21 cellular contexts compared by ENCODE assay signal in the genomic region with DNA sequence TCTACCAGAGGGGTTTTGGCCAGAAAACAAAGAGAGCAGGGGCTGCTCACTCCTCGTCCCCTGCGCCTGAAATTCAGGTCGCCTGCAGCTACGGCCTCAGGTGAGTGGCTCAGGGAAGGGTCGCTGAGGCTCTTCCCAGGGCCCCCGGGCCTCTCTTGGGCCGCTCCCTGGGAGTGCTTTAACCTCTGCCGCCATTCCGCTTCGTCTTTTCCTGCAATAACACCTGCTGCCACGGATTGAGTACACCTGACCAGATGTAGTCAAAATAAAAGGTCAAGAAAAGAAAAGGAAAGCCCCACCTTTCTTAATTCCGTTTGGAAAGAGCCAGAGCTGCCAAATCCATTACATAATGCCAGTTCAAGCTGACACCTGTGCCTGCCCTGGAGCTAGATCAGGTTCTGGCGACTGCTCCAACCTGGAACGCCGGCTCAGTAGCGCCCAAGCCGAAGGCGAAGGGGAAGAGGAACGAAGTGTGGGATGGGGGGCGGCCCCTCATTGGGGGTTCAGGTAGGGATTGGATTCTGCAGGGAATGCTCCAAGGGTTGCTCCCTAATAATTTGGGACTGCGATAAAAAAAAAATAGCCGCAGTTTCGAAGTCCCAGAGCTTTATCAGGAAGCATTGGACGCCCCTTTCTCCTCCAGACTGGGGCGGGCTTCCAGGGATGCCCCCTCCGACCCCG.
A peak's percentile ranks its signal among the peaks of the same experiment; 100 is the strongest.
DNase-seq lines count a peak whose midpoint lies in the region; ATAC-seq and TF ChIP-seq lines count a peak whose summit lies in the region.
"Had no signal": no experiment of that assay in that cellular context is flagged by ENCODE, and none has a peak within 500 bp of the region (broad histone marks: within the 10 kb centered on the region; RNA-seq: fewer than 3 reads in every experiment).

No MANE protein-coding gene starts in this region.

- H3K4me3 Mint-ChIP-seq in T-helper 17 cell (no peak overlapping the region), neural progenitor cell (peak overlapping the region; percentile 36)
- H3K4me3 Mint-ChIP-seq: activated naive CD4-positive, alpha-beta T cell treated with anti-CD3 and anti-CD28 coated beads, Interleukin-2, amount 10 ng/mL, durations not matched to agents 7 days and 5 days; dendritic cell treated with granulocyte-macrophage colony-stimulating factor and Interleukin-4, amounts not matched to agents 40 ng/mL and 50 ng/mL, for 4 days had no signal

- H3K9me3 ChIP-seq in T-helper 17 cell (ENCODE audit: control insufficient read depth, low read length, poor library complexity, severe bottlenecking) (peaks cover 3% of the 10 kb centered on the region), neural progenitor cell (ENCODE audit: low read depth) (no peaks in the 10 kb centered on the region)
- H3K9me3 ChIP-seq: body of pancreas, left lung, neutrophil had no signal

- no peaks in the 10 kb centered on the region for H3K9me3 Mint-ChIP-seq in neural progenitor cell
- H3K9me3 Mint-ChIP-seq: activated naive CD4-positive, alpha-beta T cell treated with anti-CD3 and anti-CD28 coated beads, Interleukin-2, amount 10 ng/mL, durations not matched to agents 7 days and 5 days; dendritic cell treated with granulocyte-macrophage colony-stimulating factor and Interleukin-4, amounts not matched to agents 40 ng/mL and 50 ng/mL, for 4 days had no signal

- no peak overlapping the region for H2AFZ ChIP-seq in neural progenitor cell (replicated peaks)

- no peak overlapping the region for H3K4me2 ChIP-seq in neural progenitor cell
- H3K4me2 ChIP-seq: KMS-11 had no signal

- H3K27me3 ChIP-seq in neural progenitor cell, result peaks cover 100% of the 10 kb centered on the region

- no peak overlapping the region for H3K4me3 ChIP-seq in neural progenitor cell
- H3K4me3 ChIP-seq: body of pancreas, left lung, spleen had no signal

- no peaks in the 10 kb centered on the region for H3K36me3 ChIP-seq in neural progenitor cell
- H3K36me3 ChIP-seq: left lung, neutrophil, spleen had no signal

- peak overlapping the region; percentile 84 for H3K27ac Mint-ChIP-seq in T-helper 17 cell
- no peak overlapping the region for H3K27ac Mint-ChIP-seq in neural progenitor cell
- H3K27ac Mint-ChIP-seq: dendritic cell treated with granulocyte-macrophage colony-stimulating factor and Interleukin-4, amounts not matched to agents 40 ng/mL and 50 ng/mL, for 4 days had no signal

- no peak overlapping the region for H3K27ac ChIP-seq in neural progenitor cell
- H3K27ac ChIP-seq: body of pancreas, epithelial cell of prostate, KMS-11, left lung, neutrophil, spleen had no signal

- H3K9ac ChIP-seq in neural progenitor cell, result no peak overlapping the region
- H3K9ac ChIP-seq: KMS-11 had no signal

- H3K36me3 Mint-ChIP-seq in T-helper 17 cell (ENCODE audit: low read depth) (peaks cover 4% of the 10 kb centered on the region), neural progenitor cell (no peaks in the 10 kb centered on the region)

- DNase-seq in G401 (ENCODE audit: low spot score) (peak; percentile 90), T-helper 17 cell (no peak), globus pallidus (ENCODE audit: low spot score) (peak; percentile 1), neural progenitor cell (ENCODE audit: low spot score) (no peak), DMS53 (lab: John Stamatoyannopoulos, UW) (no peak), NCI-H1092 (lab: John Stamatoyannopoulos, UW) (no peak), T-helper 2 cell (no peak)
- DNase-seq: activated CD4-positive, alpha-beta T cell treated with anti-CD3 and anti-CD28 coated beads for 48 hours; activated naive CD4-positive, alpha-beta T cell treated with anti-CD3 and anti-CD28 coated beads, Interleukin-2, amount 10 ng/mL, durations not matched to agents 7 days and 5 days; activated T-cell treated with anti-CD3 and anti-CD28 coated beads for 4 hours; DMS153; foreskin fibroblast; NCI-H524 treated with DMSO at 0.1 percent for 48 hours; spleen had no signal

- peaks cover 15% of the 10 kb centered on the region for H3K4me1 ChIP-seq in neural progenitor cell

- peaks cover 17% of the 10 kb centered on the region for H3F3A ChIP-seq in neural progenitor cell (ENCODE audit: low read depth)

- in situ Hi-C loops in G401 (cut with HindIII; ENCODE audit: low sequenced_read_pairs), result loop anchor here (25.0 kb wide), 1 partner anchor 552 kb away; no protein-coding TSS in a partner anchor

- ATAC-seq in T-helper 17 cell (no peak), GM21447 (IDR thresholded peaks at IDR 0.05; ENCODE audit: unreplicated experiment) (no peak)
- ATAC-seq: body of pancreas, left lung had no signal

- H3K79me2 ChIP-seq in neural progenitor cell (ENCODE audit: low read depth), result no peaks in the 10 kb centered on the region

- no peak for TF ChIP-seq CTCF in neural progenitor cell (IDR thresholded peaks at IDR 0.05)

- H3K27me3 Mint-ChIP-seq in T-helper 17 cell (peaks cover 95% of the 10 kb centered on the region), neural progenitor cell (ENCODE audit: insufficient read depth, low read depth) (peaks cover 95% of the 10 kb centered on the region)

- H3K4me1 Mint-ChIP-seq in T-helper 17 cell (peaks cover 18% of the 10 kb centered on the region), neural progenitor cell (peaks cover 40% of the 10 kb centered on the region)

- peaks cover 96% of the 10 kb centered on the region for H4K20me1 ChIP-seq in neural progenitor cell (ENCODE audit: low read depth)

Comparison
In these comparisons a context has a peak if more than half of its experiments do, and no peak if none do; other contexts are left out.
1. DNase-seq: peak in G401 (single experiment) and globus pallidus (single experiment); none in T-helper 17 cell (0 of 3), neural progenitor cell (single experiment), DMS53 (single experiment), NCI-H1092 (single experiment) and T-helper 2 cell (0 of 5).